ENCODE assay signal across 1 cellular context in the genomic region with DNA sequence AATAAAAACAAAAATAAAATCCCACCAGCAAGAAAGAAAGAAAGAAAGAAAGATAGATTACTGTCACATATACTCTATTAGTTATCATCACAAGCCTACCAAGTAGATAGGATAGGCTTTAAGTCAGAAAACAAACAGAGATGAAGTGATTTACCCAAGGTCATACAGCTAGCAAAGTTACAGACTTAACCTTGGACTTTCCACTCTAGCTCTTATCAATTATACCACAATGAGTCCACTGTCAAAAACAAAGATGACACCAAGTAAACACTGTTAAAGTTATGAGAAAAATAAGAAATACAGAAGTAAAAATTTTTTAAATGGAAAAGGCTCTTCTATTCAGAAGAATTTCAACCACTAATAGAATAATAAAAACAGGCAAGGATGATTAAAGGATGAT.
TF ChIP-seq lines count a peak whose summit lies in the region.

No MANE protein-coding gene starts in this region.

TF ChIP-seq in HepG2, 621 proteins besides CTCF, POLR2A, EP300 and RAD21 (continued from another document and continues in another):
- TF ChIP-seq, protein P1, sequence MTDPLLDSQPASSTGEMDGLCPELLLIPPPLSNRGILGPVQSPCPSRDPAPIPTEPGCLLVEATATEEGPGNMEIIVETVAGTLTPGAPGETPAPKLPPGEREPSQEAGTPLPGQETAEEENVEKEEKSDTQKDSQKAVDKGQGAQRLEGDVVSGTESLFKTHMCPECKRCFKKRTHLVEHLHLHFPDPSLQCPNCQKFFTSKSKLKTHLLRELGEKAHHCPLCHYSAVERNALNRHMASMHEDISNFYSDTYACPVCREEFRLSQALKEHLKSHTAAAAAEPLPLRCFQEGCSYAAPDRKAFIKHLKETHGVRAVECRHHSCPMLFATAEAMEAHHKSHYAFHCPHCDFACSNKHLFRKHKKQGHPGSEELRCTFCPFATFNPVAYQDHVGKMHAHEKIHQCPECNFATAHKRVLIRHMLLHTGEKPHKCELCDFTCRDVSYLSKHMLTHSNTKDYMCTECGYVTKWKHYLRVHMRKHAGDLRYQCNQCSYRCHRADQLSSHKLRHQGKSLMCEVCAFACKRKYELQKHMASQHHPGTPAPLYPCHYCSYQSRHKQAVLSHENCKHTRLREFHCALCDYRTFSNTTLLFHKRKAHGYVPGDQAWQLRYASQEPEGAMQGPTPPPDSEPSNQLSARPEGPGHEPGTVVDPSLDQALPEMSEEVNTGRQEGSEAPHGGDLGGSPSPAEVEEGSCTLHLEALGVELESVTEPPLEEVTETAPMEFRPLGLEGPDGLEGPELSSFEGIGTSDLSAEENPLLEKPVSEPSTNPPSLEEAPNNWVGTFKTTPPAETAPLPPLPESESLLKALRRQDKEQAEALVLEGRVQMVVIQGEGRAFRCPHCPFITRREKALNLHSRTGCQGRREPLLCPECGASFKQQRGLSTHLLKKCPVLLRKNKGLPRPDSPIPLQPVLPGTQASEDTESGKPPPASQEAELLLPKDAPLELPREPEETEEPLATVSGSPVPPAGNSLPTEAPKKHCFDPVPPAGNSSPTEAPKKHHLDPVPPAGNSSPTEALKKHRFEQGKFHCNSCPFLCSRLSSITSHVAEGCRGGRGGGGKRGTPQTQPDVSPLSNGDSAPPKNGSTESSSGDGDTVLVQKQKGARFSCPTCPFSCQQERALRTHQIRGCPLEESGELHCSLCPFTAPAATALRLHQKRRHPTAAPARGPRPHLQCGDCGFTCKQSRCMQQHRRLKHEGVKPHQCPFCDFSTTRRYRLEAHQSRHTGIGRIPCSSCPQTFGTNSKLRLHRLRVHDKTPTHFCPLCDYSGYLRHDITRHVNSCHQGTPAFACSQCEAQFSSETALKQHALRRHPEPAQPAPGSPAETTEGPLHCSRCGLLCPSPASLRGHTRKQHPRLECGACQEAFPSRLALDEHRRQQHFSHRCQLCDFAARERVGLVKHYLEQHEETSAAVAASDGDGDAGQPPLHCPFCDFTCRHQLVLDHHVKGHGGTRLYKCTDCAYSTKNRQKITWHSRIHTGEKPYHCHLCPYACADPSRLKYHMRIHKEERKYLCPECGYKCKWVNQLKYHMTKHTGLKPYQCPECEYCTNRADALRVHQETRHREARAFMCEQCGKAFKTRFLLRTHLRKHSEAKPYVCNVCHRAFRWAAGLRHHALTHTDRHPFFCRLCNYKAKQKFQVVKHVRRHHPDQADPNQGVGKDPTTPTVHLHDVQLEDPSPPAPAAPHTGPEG (CRISPR knock-in tag; IDR thresholded peaks at IDR 0.05): no peak
- TF ChIP-seq ZNF34 (CRISPR knock-in tag; IDR thresholded peaks at IDR 0.05; ENCODE audit: borderline replicate concordance) (no peak), AGO2 (optimal IDR thresholded peaks at IDR 0.05; ENCODE audit: low read depth, low read length) (no peak), TOE1 (CRISPR knock-in tag; IDR thresholded peaks at IDR 0.05) (no peak), ZSCAN31 (CRISPR knock-in tag; IDR thresholded peaks at IDR 0.05; ENCODE audit: low read depth) (no peak), SOX5 (CRISPR knock-in tag; IDR thresholded peaks at IDR 0.05; ENCODE audit: borderline replicate concordance) (peak; percentile 55; the same call in 1 of the 2 replicates), ELF3 (CRISPR knock-in tag; IDR thresholded peaks at IDR 0.05) (0 out of 2 replicates have a peak, but pooled peaks have one; percentile 35), SAP130 (CRISPR knock-in tag; IDR thresholded peaks at IDR 0.05; ENCODE audit: low read depth) (peak; percentile 51), ZNF816 (CRISPR knock-in tag; IDR thresholded peaks at IDR 0.05; ENCODE audit: borderline replicate concordance) (no peak), GABPA (IDR thresholded peaks at IDR 0.05; ENCODE audit: low read depth, low read length) (no peak), GABPA (CRISPR knock-in tag; IDR thresholded peaks at IDR 0.05; ENCODE audit: low read depth) (no peak), SRSF1 (optimal IDR thresholded peaks at IDR 0.05; ENCODE audit: low read depth, low read length) (no peak), KLF12 (CRISPR knock-in tag; IDR thresholded peaks at IDR 0.05; ENCODE audit: borderline replicate concordance) (no peak), MTA3 (CRISPR knock-in tag; IDR thresholded peaks at IDR 0.05) (no peak), JUND (CRISPR knock-in tag; IDR thresholded peaks at IDR 0.05) (no peak), KAT8 (CRISPR knock-in tag; IDR thresholded peaks at IDR 0.05) (no peak), ZNF143 (CRISPR knock-in tag; IDR thresholded peaks at IDR 0.05) (no peak), ZNF331 (CRISPR knock-in tag; IDR thresholded peaks at IDR 0.05) (0 out of 2 replicates have a peak, but pooled peaks have one; percentile 38), REST (IDR thresholded peaks at IDR 0.05; ENCODE audit: borderline replicate concordance in 1 of 2, low read depth in 1 of 2, low read length in 2 of 2) (no peak), SMARCE1 (IDR thresholded peaks at IDR 0.05; ENCODE audit: borderline replicate concordance) (no peak), FOXO1 (CRISPR knock-in tag; IDR thresholded peaks at IDR 0.05) (0 out of 2 replicates have a peak, but pooled peaks have one; percentile 53), ZNF512 (CRISPR knock-in tag; IDR thresholded peaks at IDR 0.05) (no peak), MYNN (CRISPR knock-in tag; IDR thresholded peaks at IDR 0.05; ENCODE audit: low read depth) (no peak)
- TF ChIP-seq, protein P2, sequence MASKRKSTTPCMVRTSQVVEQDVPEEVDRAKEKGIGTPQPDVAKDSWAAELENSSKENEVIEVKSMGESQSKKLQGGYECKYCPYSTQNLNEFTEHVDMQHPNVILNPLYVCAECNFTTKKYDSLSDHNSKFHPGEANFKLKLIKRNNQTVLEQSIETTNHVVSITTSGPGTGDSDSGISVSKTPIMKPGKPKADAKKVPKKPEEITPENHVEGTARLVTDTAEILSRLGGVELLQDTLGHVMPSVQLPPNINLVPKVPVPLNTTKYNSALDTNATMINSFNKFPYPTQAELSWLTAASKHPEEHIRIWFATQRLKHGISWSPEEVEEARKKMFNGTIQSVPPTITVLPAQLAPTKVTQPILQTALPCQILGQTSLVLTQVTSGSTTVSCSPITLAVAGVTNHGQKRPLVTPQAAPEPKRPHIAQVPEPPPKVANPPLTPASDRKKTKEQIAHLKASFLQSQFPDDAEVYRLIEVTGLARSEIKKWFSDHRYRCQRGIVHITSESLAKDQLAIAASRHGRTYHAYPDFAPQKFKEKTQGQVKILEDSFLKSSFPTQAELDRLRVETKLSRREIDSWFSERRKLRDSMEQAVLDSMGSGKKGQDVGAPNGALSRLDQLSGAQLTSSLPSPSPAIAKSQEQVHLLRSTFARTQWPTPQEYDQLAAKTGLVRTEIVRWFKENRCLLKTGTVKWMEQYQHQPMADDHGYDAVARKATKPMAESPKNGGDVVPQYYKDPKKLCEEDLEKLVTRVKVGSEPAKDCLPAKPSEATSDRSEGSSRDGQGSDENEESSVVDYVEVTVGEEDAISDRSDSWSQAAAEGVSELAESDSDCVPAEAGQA (IDR thresholded peaks at IDR 0.05; ENCODE audit: low read depth): no peak
- TF ChIP-seq, protein P2 (CRISPR knock-in tag; IDR thresholded peaks at IDR 0.05; ENCODE audit: borderline replicate concordance): no peak
- TF ChIP-seq, protein P3, sequence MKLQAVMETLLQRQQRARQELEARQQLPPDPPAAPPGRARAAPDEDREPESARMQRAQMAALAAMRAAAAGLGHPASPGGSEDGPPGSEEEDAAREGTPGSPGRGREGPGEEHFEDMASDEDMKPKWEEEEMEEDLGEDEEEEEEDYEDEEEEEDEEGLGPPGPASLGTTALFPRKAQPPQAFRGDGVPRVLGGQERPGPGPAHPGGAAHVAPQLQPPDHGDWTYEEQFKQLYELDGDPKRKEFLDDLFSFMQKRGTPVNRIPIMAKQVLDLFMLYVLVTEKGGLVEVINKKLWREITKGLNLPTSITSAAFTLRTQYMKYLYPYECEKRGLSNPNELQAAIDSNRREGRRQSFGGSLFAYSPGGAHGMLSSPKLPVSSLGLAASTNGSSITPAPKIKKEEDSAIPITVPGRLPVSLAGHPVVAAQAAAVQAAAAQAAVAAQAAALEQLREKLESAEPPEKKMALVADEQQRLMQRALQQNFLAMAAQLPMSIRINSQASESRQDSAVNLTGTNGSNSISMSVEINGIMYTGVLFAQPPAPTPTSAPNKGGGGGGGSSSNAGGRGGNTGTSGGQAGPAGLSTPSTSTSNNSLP (IDR thresholded peaks at IDR 0.05; ENCODE audit: low read depth, low read length): peak; percentile 84
- TF ChIP-seq, protein P4, sequence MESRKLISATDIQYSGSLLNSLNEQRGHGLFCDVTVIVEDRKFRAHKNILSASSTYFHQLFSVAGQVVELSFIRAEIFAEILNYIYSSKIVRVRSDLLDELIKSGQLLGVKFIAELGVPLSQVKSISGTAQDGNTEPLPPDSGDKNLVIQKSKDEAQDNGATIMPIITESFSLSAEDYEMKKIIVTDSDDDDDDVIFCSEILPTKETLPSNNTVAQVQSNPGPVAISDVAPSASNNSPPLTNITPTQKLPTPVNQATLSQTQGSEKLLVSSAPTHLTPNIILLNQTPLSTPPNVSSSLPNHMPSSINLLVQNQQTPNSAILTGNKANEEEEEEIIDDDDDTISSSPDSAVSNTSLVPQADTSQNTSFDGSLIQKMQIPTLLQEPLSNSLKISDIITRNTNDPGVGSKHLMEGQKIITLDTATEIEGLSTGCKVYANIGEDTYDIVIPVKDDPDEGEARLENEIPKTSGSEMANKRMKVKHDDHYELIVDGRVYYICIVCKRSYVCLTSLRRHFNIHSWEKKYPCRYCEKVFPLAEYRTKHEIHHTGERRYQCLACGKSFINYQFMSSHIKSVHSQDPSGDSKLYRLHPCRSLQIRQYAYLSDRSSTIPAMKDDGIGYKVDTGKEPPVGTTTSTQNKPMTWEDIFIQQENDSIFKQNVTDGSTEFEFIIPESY (CRISPR knock-in tag; IDR thresholded peaks at IDR 0.05): no peak
- TF ChIP-seq, protein P5, sequence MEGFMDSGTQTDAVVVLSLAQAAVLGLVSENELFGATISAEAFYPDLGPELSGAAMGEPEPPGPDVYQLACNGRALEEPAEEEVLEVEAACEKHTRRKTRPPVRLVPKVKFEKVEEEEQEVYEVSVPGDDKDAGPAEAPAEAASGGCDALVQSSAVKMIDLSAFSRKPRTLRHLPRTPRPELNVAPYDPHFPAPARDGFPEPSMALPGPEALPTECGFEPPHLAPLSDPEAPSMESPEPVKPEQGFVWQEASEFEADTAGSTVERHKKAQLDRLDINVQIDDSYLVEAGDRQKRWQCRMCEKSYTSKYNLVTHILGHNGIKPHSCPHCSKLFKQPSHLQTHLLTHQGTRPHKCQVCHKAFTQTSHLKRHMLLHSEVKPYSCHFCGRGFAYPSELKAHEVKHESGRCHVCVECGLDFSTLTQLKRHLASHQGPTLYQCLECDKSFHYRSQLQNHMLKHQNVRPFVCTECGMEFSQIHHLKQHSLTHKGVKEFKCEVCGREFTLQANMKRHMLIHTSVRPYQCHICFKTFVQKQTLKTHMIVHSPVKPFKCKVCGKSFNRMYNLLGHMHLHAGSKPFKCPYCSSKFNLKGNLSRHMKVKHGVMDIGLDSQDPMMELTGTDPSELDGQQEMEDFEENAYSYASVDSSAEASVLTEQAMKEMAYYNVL (CRISPR knock-in tag; IDR thresholded peaks at IDR 0.05; ENCODE audit: borderline replicate concordance): peak; percentile 90; the same call in 1 of the 2 replicates
